Comparison of ENCODE assay signal across 27 cellular contexts in genomic region chr2:240792658-240793312, GRCh38. TPM values are rescaled to one million over a fixed set of nuclear protein-coding genes. Genes with fewer than 3 reads are reported as not detected.
DNase-seq lines count a peak whose midpoint lies in the region; ATAC-seq and TF ChIP-seq lines count a peak whose summit lies in the region.
"Had no signal": no experiment of that assay in that cellular context is flagged by ENCODE, and none has a peak within 500 bp of the region (broad histone marks: within the 10 kb centered on the region; RNA-seq: fewer than 3 reads in every experiment).

No MANE protein-coding gene starts in this region.

- POLR2A ChIA-PET in activated CD4-positive, alpha-beta T cell treated with anti-CD3 and anti-CD28 coated beads for 36 hours (lab: Charles Lee): no interaction called here
- POLR2A ChIA-PET in HEK293 (lab: Yijun Ruan, JAX): no interaction called here

- H3K4me3 Mint-ChIP-seq in activated CD4-positive, alpha-beta T cell treated with anti-CD3 and anti-CD28 coated beads for 36 hours: no peak overlapping the region
- H3K4me3 Mint-ChIP-seq: activated naive CD8-positive, alpha-beta T cell treated with anti-CD3 and anti-CD28 coated beads, Interleukin-2, amount 50 U/mL, for 24 hours; stimulated activated naive CD8-positive, alpha-beta T cell treated with anti-CD3 and anti-CD28 coated beads, Interleukin-15, Interleukin-2, amounts not matched to agents 100 ng/mL and 50 ng/mL, for 24 hours; T-cell had no signal

- no peaks in the 10 kb centered on the region for H3K4me1 Mint-ChIP-seq in activated CD4-positive, alpha-beta T cell treated with anti-CD3 and anti-CD28 coated beads for 36 hours
- H3K4me1 Mint-ChIP-seq: activated naive CD8-positive, alpha-beta T cell treated with anti-CD3 and anti-CD28 coated beads, Interleukin-2, amount 50 U/mL, for 24 hours; T-cell had no signal

- no peak overlapping the region for H3K27ac Mint-ChIP-seq in activated CD4-positive, alpha-beta T cell treated with anti-CD3 and anti-CD28 coated beads for 36 hours
- H3K27ac Mint-ChIP-seq: activated naive CD8-positive, alpha-beta T cell treated with anti-CD3 and anti-CD28 coated beads, Interleukin-2, amount 50 U/mL, for 24 hours; stimulated activated naive CD8-positive, alpha-beta T cell treated with anti-CD3 and anti-CD28 coated beads, Interleukin-15, Interleukin-2, amounts not matched to agents 100 ng/mL and 50 ng/mL, for 24 hours; T-cell had no signal

- no peaks in the 10 kb centered on the region for H3K9me3 Mint-ChIP-seq in activated CD4-positive, alpha-beta T cell treated with anti-CD3 and anti-CD28 coated beads for 36 hours (ENCODE audit: low read depth)
- H3K9me3 Mint-ChIP-seq: activated naive CD8-positive, alpha-beta T cell treated with anti-CD3 and anti-CD28 coated beads, Interleukin-2, amount 50 U/mL, for 24 hours; stimulated activated naive CD8-positive, alpha-beta T cell treated with anti-CD3 and anti-CD28 coated beads, Interleukin-15, Interleukin-2, amounts not matched to agents 100 ng/mL and 50 ng/mL, for 24 hours; T-cell had no signal

- CTCF ChIA-PET in activated CD4-positive, alpha-beta T cell treated with anti-CD3 and anti-CD28 coated beads for 36 hours (lab: Charles Lee): interaction anchor here (0.7 kb wide), 1 partner anchor 8 kb away, joined by 3 read pairs; no protein-coding TSS in a partner anchor
- CTCF ChIA-PET in HEK293 (lab: Yijun Ruan, JAX): no interaction called here

- H3K79me2 ChIP-seq in hepatocyte: no peaks in the 10 kb centered on the region

- H3K27ac ChIP-seq in HEK293 (ENCODE audit: extremely low read depth, low read depth, low read length): no peak overlapping the region
- H3K27ac ChIP-seq in hepatocyte: peak overlapping the region; percentile 86
- H3K27ac ChIP-seq in gastroesophageal sphincter: no peak overlapping the region
- H3K27ac ChIP-seq: BLaER1 treated with 17β-estradiol and CSF1 and Interleukin-3, amounts not matched to agents 10 nM and 100 nM; breast epithelium; epithelial cell of prostate; foreskin keratinocyte; KMS-11; pancreas had no signal

- H3K27me3 Mint-ChIP-seq in activated CD4-positive, alpha-beta T cell treated with anti-CD3 and anti-CD28 coated beads for 36 hours: peaks cover 2% of the 10 kb centered on the region

- H3K4me2 ChIP-seq in hepatocyte: peak overlapping the region; percentile 61
- H3K4me2 ChIP-seq: BLaER1 treated with 17β-estradiol and CSF1 and Interleukin-3, amounts not matched to agents 10 nM and 100 nM; KMS-11 had no signal

- H4K20me1 ChIP-seq in hepatocyte (ENCODE audit: insufficient read depth, poor library complexity, severe bottlenecking): no peaks in the 10 kb centered on the region

- no peaks in the 10 kb centered on the region for H3K27me3 ChIP-seq in hepatocyte
- peaks cover 32% of the 10 kb centered on the region for H3K27me3 ChIP-seq in gastroesophageal sphincter
- H3K27me3 ChIP-seq: foreskin keratinocyte, pancreas had no signal

- DNase-seq in activated CD4-positive, alpha-beta T cell treated with anti-CD3 and anti-CD28 coated beads for 36 hours: peak; percentile 1
- DNase-seq in activated CD4-positive, alpha-beta T cell treated with anti-CD3 and anti-CD28 coated beads for 1 hour: no peak
- DNase-seq in hepatocyte (ENCODE audit: low spot score): no peak
- peak; percentile 64 for DNase-seq in retina
- no peak for DNase-seq in activated T-cell treated with anti-CD3 and anti-CD28 coated beads for 4 hours
- DNase-seq in occipital lobe (lab: John Stamatoyannopoulos, UW): no peak
- DNase-seq: activated CD4-positive, alpha-beta T cell treated with anti-CD3 and anti-CD28 coated beads, Interleukin-2, amount 50 U/mL, for 48 hours; activated naive CD8-positive, alpha-beta T cell treated with anti-CD3 and anti-CD28 coated beads, Interleukin-2, amount 50 U/mL, for 24 hours; activated T-cell treated with anti-CD3 and anti-CD28 coated beads, Interleukin-2, amount 50 U/mL, for 48 hours; dermis blood vessel endothelial cell; foreskin keratinocyte; left colon; NCI-H1048; NCI-H2081 treated with DMSO at 0.1 percent for 48 hours; NCI-H526 treated with DMSO at 0.1 percent for 48 hours; SHP77 treated with DMSO at 0.1 percent for 48 hours; stimulated activated CD4-positive, alpha-beta T cell treated with anti-CD3 and anti-CD28 coated beads, Interleukin-2, amount 100 ng/mL, for 24 hours had no signal

- TF ChIP-seq EP300 in gastroesophageal sphincter (IDR thresholded peaks at IDR 0.05): no peak

- H3K4me3 ChIP-seq in HEK293 (ENCODE audit: low read depth, low read length) (no peak overlapping the region), hepatocyte (no peak overlapping the region), gastroesophageal sphincter (no peak overlapping the region)
- H3K4me3 ChIP-seq: BLaER1 treated with 17β-estradiol and CSF1 and Interleukin-3, amounts not matched to agents 10 nM and 100 nM; breast epithelium; pancreas had no signal

- H3K9me2 ChIP-seq in hepatocyte (replicated peaks; ENCODE audit: insufficient read depth): no peaks in the 10 kb centered on the region

- WGBS in hepatocyte (ENCODE audit: low lambda C conversion rate, missing lambda C conversion rate): 84% methylated on average over 18 of the region's 18 CpGs
- WGBS in gastroesophageal sphincter (ENCODE audit: low coverage in 1 of 2), 2 donors: 59 to 76% methylated on average over 5 to 7 of the region's 18 CpGs

- ATAC-seq in activated CD4-positive, alpha-beta T cell treated with anti-CD3 and anti-CD28 coated beads for 36 hours: no peak
- no peak for ATAC-seq in gastroesophageal sphincter
- ATAC-seq: activated naive CD8-positive, alpha-beta T cell treated with anti-CD3 and anti-CD28 coated beads, Interleukin-2, amount 50 U/mL, for 24 hours; foreskin keratinocyte; left colon; T-cell had no signal

- no peaks in the 10 kb centered on the region for H3K9me3 ChIP-seq in HEK293 (ENCODE audit: control insufficient read depth, insufficient read depth, low read depth, low read length)
- H3K9me3 ChIP-seq in hepatocyte (ENCODE audit: low read depth): no peaks in the 10 kb centered on the region
- no peaks in the 10 kb centered on the region for H3K9me3 ChIP-seq in gastroesophageal sphincter
- H3K9me3 ChIP-seq: BLaER1 treated with 17β-estradiol and CSF1 and Interleukin-3, amounts not matched to agents 10 nM and 100 nM; breast epithelium; pancreas had no signal

- H2AFZ ChIP-seq in hepatocyte: peak overlapping the region; percentile 13

- H3K4me1 ChIP-seq in HEK293 (ENCODE audit: control insufficient read depth, insufficient read depth, low read length) (no peaks in the 10 kb centered on the region), hepatocyte (ENCODE audit: insufficient read depth) (peaks cover 30% of the 10 kb centered on the region), gastroesophageal sphincter (no peaks in the 10 kb centered on the region)
- H3K4me1 ChIP-seq: breast epithelium, foreskin keratinocyte had no signal

- peaks cover 0 to 33% of the 10 kb centered on the region in 2 experiments; a peak in 2 of 3 replicates for H3K36me3 ChIP-seq in HEK293 (ENCODE audit: control insufficient read depth in 2 of 2, insufficient read depth in 1 of 2, low read length in 2 of 2)
- H3K36me3 ChIP-seq in hepatocyte (replicated peaks; ENCODE audit: insufficient read depth, low read depth): no peaks in the 10 kb centered on the region
- H3K36me3 ChIP-seq in gastroesophageal sphincter: no peaks in the 10 kb centered on the region
- H3K36me3 ChIP-seq: BLaER1 treated with 17β-estradiol and CSF1 and Interleukin-3, amounts not matched to agents 10 nM and 100 nM; breast epithelium had no signal

- H3K36me3 Mint-ChIP-seq in activated CD4-positive, alpha-beta T cell treated with anti-CD3 and anti-CD28 coated beads for 36 hours (ENCODE audit: low read depth): no peaks in the 10 kb centered on the region
- H3K36me3 Mint-ChIP-seq: T-cell had no signal

- TF ChIP-seq CTCF in HEK293 (tag by site-specific recombination; IDR thresholded peaks at IDR 0.05) (no peak), hepatocyte (IDR thresholded peaks at IDR 0.05; ENCODE audit: poor library complexity) (no peak), gastroesophageal sphincter (IDR thresholded peaks at IDR 0.05) (no peak)

- TF ChIP-seq POLR2A in gastroesophageal sphincter (IDR thresholded peaks at IDR 0.05): no peak

- intact Hi-C loops in activated CD4-positive, alpha-beta T cell treated with anti-CD3 and anti-CD28 coated beads for 36 hours (cut with DNase I, micrococcal nuclease): no loop called here

TF ChIP-seq in HEK293, 187 proteins besides CTCF, POLR2A, EP300 and RAD21 (continues in another document):
- TF ChIP-seq, protein P1, sequence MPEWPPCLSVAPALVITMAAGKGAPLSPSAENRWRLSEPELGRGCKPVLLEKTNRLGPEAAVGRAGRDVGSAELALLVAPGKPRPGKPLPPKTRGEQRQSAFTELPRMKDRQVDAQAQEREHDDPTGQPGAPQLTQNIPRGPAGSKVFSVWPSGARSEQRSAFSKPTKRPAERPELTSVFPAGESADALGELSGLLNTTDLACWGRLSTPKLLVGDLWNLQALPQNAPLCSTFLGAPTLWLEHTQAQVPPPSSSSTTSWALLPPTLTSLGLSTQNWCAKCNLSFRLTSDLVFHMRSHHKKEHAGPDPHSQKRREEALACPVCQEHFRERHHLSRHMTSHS (tag by site-specific recombination; IDR thresholded peaks at IDR 0.05): no peak
- TF ChIP-seq EGR2 (tag by site-specific recombination; IDR thresholded peaks at IDR 0.05; ENCODE audit: low read depth) (peak; percentile 85), GFI1B (tag by site-specific recombination; IDR thresholded peaks at IDR 0.05) (no peak), ZNF654 (tag by site-specific recombination; IDR thresholded peaks at IDR 0.05; ENCODE audit: low read depth) (no peak), ZFHX2 (tag by site-specific recombination; conservative IDR thresholded peaks at IDR 0.05) (peak; percentile 79), ZIC2 (tag by site-specific recombination; IDR thresholded peaks at IDR 0.05) (peak; percentile 79), ZBTB20 (tag by site-specific recombination; IDR thresholded peaks at IDR 0.05) (no peak)

RNA-seq across cellular contexts. Expression of gene KIF1A, which starts 27.2 kb away (rescaled TPM):
- 1 to 10 TPM; 4.6 to 8.2 TPM for total RNA-seq in activated CD4-positive, alpha-beta T cell treated with anti-CD3 and anti-CD28 coated beads for 36 hours
- 16.5 and 28.2 TPM in 2 replicates for total RNA-seq in hepatocyte
- polyA plus RNA-seq in hepatocyte: 16.1 and 19.9 TPM in 2 replicates
- 1 to 10 TPM in 2 of 4 donors, under 1 TPM in 2; 0.62 to 2.3 (median 1.6) TPM for total RNA-seq in gastroesophageal sphincter
- 219 TPM for total RNA-seq in occipital lobe
- total RNA-seq: dermis blood vessel endothelial cell, foreskin keratinocyte, OCI-LY7 had no signal
- polyA plus RNA-seq: foreskin keratinocyte had no signal

Comparison
In these comparisons a context has a peak if more than half of its experiments do, and no peak if none do; other contexts are left out.
1. DNase-seq: peak in activated CD4-positive, alpha-beta T cell treated with anti-CD3 and anti-CD28 coated beads for 36 hours (single experiment) and retina (single experiment); none in activated CD4-positive, alpha-beta T cell treated with anti-CD3 and anti-CD28 coated beads for 1 hour (single experiment), hepatocyte (single experiment), activated T-cell treated with anti-CD3 and anti-CD28 coated beads for 4 hours (single experiment) and occipital lobe (single experiment).